In genomic region chr5:2904956-2905355, GRCh38 we compare ENCODE assay signal across 16 cellular contexts.
A peak's percentile ranks its signal among the peaks of the same experiment; 100 is the strongest.
DNase-seq lines count a peak whose midpoint lies in the region; ATAC-seq, FAIRE-seq and TF ChIP-seq lines count a peak whose summit lies in the region.
"Had no signal": no experiment of that assay in that cellular context is flagged by ENCODE, and none has a peak within 500 bp of the region (broad histone marks: within the 10 kb centered on the region; RNA-seq: fewer than 3 reads in every experiment).

No MANE protein-coding gene starts in this region.

- no peak overlapping the region for H3K9ac ChIP-seq in endodermal cell (ENCODE audit: extremely low read depth, low read length, poor library complexity, severe bottlenecking)
- H3K9ac ChIP-seq: BLaER1, GM23248 had no signal

- H3K27ac ChIP-seq in endodermal cell (ENCODE audit: low read depth, low read length) (no peak overlapping the region), mesodermal cell (ENCODE audit: low read depth, low read length, severe bottlenecking) (peak overlapping the region; percentile 5), dorsolateral prefrontal cortex (no peak overlapping the region)
- H3K27ac ChIP-seq: BLaER1, GM23248 had no signal

- no peak overlapping the region for H3K4me3 Mint-ChIP-seq in endodermal cell
- no peak overlapping the region for H3K4me3 Mint-ChIP-seq in stimulated activated naive B cell treated with anti-CD40 and anti-IgM and Interleukin-4, amounts not matched to agents 10 μg/mL and 1 μg/mL and 100 μg/mL, for 72 hours
- H3K4me3 Mint-ChIP-seq: CD8-positive, alpha-beta memory T cell had no signal

- ATAC-seq in stimulated activated naive B cell treated with anti-CD40 and anti-IgM and Interleukin-4, amounts not matched to agents 10 μg/mL and 1 μg/mL and 100 μg/mL, for 72 hours (replicated peaks), result no peak

- no peaks in the 10 kb centered on the region for H3K36me3 Mint-ChIP-seq in endodermal cell (ENCODE audit: low read depth)
- H3K36me3 Mint-ChIP-seq in stimulated activated naive B cell treated with anti-CD40 and anti-IgM and Interleukin-4, amounts not matched to agents 10 μg/mL and 1 μg/mL and 100 μg/mL, for 72 hours, result no peaks in the 10 kb centered on the region
- H3K36me3 Mint-ChIP-seq: CD8-positive, alpha-beta memory T cell had no signal

- WGBS in endodermal cell (ENCODE audit: insufficient coverage in 1 of 2, insufficient read length in 1 of 2), 2 experiments, result 89% methylated on average over 7 to 9 of the region's 9 CpGs
- 88 to 90% methylated on average over 9 of the region's 9 CpGs for WGBS in mesodermal cell (ENCODE audit: insufficient coverage in 2 of 2), 2 experiments

- H3K27me3 ChIP-seq in endodermal cell (ENCODE audit: control insufficient read depth, insufficient read depth, low read length, poor library complexity, severe bottlenecking) (no peaks in the 10 kb centered on the region), dorsolateral prefrontal cortex (peaks cover 0 to 9% (median 0%) of the 10 kb centered on the region in 45 donors)
- H3K27me3 ChIP-seq: BLaER1 had no signal

- FAIRE-seq in HTR-8/SVneo (lab: Jason Lieb, UNC), result peak; percentile 48

- intact Hi-C loops in posterior vena cava (cut with DNase I), result no loop called here
- intact Hi-C loops in dorsolateral prefrontal cortex (cut with DNase I), result no loop called here

- no peaks in the 10 kb centered on the region for H3K4me1 Mint-ChIP-seq in endodermal cell
- no peaks in the 10 kb centered on the region for H3K4me1 Mint-ChIP-seq in stimulated activated naive B cell treated with anti-CD40 and anti-IgM and Interleukin-4, amounts not matched to agents 10 μg/mL and 1 μg/mL and 100 μg/mL, for 72 hours

- TF ChIP-seq CTCF in endodermal cell (conservative IDR thresholded peaks at IDR 0.05), result no peak
- no peak for TF ChIP-seq CTCF in dorsolateral prefrontal cortex (IDR thresholded peaks at IDR 0.05 in 54 of 56, conservative IDR thresholded peaks at IDR 0.05 in 2 of 56; ENCODE audit: low read depth in 1 of 56, partially characterized antibody in 56 of 56)

- H3K9me3 Mint-ChIP-seq in endodermal cell, result no peaks in the 10 kb centered on the region
- H3K9me3 Mint-ChIP-seq in stimulated activated naive B cell treated with anti-CD40 and anti-IgM and Interleukin-4, amounts not matched to agents 10 μg/mL and 1 μg/mL and 100 μg/mL, for 72 hours, result peaks cover 7 to 10% of the 10 kb centered on the region in 2 donors

- DNase-seq in HTR-8/SVneo (ENCODE audit: insufficient read length, low spot score) (no peak), endodermal cell (peak; percentile 29), posterior vena cava (ENCODE audit: low spot score) (peak; percentile 46), GM19238 (ENCODE audit: insufficient read length, low spot score) (no peak), dorsolateral prefrontal cortex (no peak), GM19240 (ENCODE audit: insufficient read length, low spot score) (no peak)
- DNase-seq in stimulated activated naive B cell treated with anti-CD40 and anti-IgM and Interleukin-4, amounts not matched to agents 10 μg/mL and 1 μg/mL and 100 μg/mL, for 72 hours, result no peak
- DNase-seq: 8988T; AML-193; Caco-2; CD8-positive, alpha-beta memory T cell; DMS53; GF-D8; GM23248 had no signal

- H3K4me1 ChIP-seq in endodermal cell (ENCODE audit: control insufficient read depth, insufficient read depth, low read length), result no peaks in the 10 kb centered on the region
- no peaks in the 10 kb centered on the region for H3K4me1 ChIP-seq in mesodermal cell (ENCODE audit: control insufficient read depth, insufficient read depth, low read length, poor library complexity, severe bottlenecking)
- H3K4me1 ChIP-seq: Caco-2 had no signal

- no peak overlapping the region for H3K27ac Mint-ChIP-seq in endodermal cell
- H3K27ac Mint-ChIP-seq in stimulated activated naive B cell treated with anti-CD40 and anti-IgM and Interleukin-4, amounts not matched to agents 10 μg/mL and 1 μg/mL and 100 μg/mL, for 72 hours, result no peak overlapping the region
- H3K27ac Mint-ChIP-seq: CD8-positive, alpha-beta memory T cell had no signal

- H3K36me3 ChIP-seq in endodermal cell (ENCODE audit: control insufficient read depth, insufficient read depth, low read length) (no peaks in the 10 kb centered on the region), mesodermal cell (ENCODE audit: control insufficient read depth, insufficient read depth, low read length) (no peaks in the 10 kb centered on the region)
- H3K36me3 ChIP-seq: BLaER1 had no signal

- no peaks in the 10 kb centered on the region for H3K27me3 Mint-ChIP-seq in endodermal cell (ENCODE audit: insufficient read depth)
- H3K27me3 Mint-ChIP-seq in stimulated activated naive B cell treated with anti-CD40 and anti-IgM and Interleukin-4, amounts not matched to agents 10 μg/mL and 1 μg/mL and 100 μg/mL, for 72 hours, result no peaks in the 10 kb centered on the region
- H3K27me3 Mint-ChIP-seq: CD8-positive, alpha-beta memory T cell had no signal

- H3K9me3 ChIP-seq in endodermal cell (ENCODE audit: control insufficient read depth, low read length), result no peaks in the 10 kb centered on the region
- H3K9me3 ChIP-seq in mesodermal cell (ENCODE audit: control insufficient read depth, low read length), result no peaks in the 10 kb centered on the region
- H3K9me3 ChIP-seq: BLaER1, Caco-2 had no signal

- no peak overlapping the region for H3K4me3 ChIP-seq in endodermal cell (ENCODE audit: low read length)
- H3K4me3 ChIP-seq in mesodermal cell (ENCODE audit: extremely low read depth, insufficient read depth, low read length, poor library complexity, severe bottlenecking), result no peak overlapping the region
- no peak overlapping the region for H3K4me3 ChIP-seq in dorsolateral prefrontal cortex
- H3K4me3 ChIP-seq: BLaER1, GM23248 had no signal

Comparison
In these comparisons a context has a peak if more than half of its experiments do, and no peak if none do; other contexts are left out.
1. DNase-seq: peak in endodermal cell (single experiment) and posterior vena cava (single experiment); none in HTR-8/SVneo (single experiment), GM19238 (single experiment), dorsolateral prefrontal cortex (0 of 10), GM19240 (single experiment) and stimulated activated naive B cell treated with anti-CD40 and anti-IgM and Interleukin-4, amounts not matched to agents 10 μg/mL and 1 μg/mL and 100 μg/mL, for 72 hours (single experiment).